Comparison of ENCODE assay signal across 10 cellular contexts in the genomic region with DNA sequence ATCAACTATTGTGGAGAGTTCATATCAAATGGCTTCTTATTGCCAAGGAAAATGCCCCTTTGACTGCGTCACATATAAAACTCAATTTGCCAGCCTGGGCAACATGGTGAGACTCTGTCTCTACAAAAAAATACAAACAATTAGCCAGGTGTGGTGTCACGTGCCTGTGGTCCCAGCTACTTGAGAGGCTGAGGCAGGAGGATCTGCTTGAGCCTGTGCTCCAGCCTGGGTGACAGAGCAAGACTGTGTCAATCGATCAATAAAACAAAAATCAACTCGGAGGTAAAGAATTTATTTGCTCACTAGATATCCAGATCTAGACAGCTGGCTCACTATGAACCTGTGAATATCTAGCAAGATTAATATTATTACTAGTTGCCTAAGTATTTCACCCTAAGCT. TPM values are rescaled to one million over a fixed set of nuclear protein-coding genes. Genes with fewer than 3 reads are reported as not detected.
DNase-seq lines count a peak whose midpoint lies in the region; ATAC-seq, FAIRE-seq and TF ChIP-seq lines count a peak whose summit lies in the region.
"Had no signal": no experiment of that assay in that cellular context is flagged by ENCODE, and none has a peak within 500 bp of the region (broad histone marks: within the 10 kb centered on the region; RNA-seq: fewer than 3 reads in every experiment).

No MANE protein-coding gene starts in this region.

- no peak for TF ChIP-seq POLR2A in prostate gland (IDR thresholded peaks at IDR 0.05)

- 79 to 88% methylated on average over 2 to 4 of the region's 4 CpGs for WGBS in endodermal cell (ENCODE audit: insufficient coverage in 1 of 2, insufficient read length in 1 of 2), 2 experiments
- 74% methylated on average over 4 of the region's 4 CpGs for WGBS in prostate gland

- H3K36me3 ChIP-seq in endodermal cell (ENCODE audit: control insufficient read depth, insufficient read depth, low read length) = no peaks in the 10 kb centered on the region
- no peaks in the 10 kb centered on the region for H3K36me3 ChIP-seq in prostate gland
- H3K36me3 ChIP-seq: ascending aorta had no signal

- no peak for TF ChIP-seq CTCF in endodermal cell (conservative IDR thresholded peaks at IDR 0.05)
- no peak for TF ChIP-seq CTCF in prostate gland (IDR thresholded peaks at IDR 0.05)

- H3K9me3 ChIP-seq in endodermal cell (ENCODE audit: control insufficient read depth, low read length) = no peaks in the 10 kb centered on the region
- no peaks in the 10 kb centered on the region for H3K9me3 ChIP-seq in prostate gland
- H3K9me3 ChIP-seq: ascending aorta had no signal

- DNase-seq in activated CD4-positive, alpha-beta T cell treated with anti-CD3 and anti-CD28 coated beads, Interleukin-2, amount 10 ng/mL, durations not matched to agents 7 days and 5 days = no peak
- DNase-seq in activated CD4-positive, alpha-beta T cell treated with anti-CD3 and anti-CD28 coated beads for 4 hours = no peak
- no peak for DNase-seq in T-cell
- DNase-seq in endodermal cell = no peak
- DNase-seq in prostate gland (ENCODE audit: low spot score) = no peak
- no peak for DNase-seq in hippocampal formation (lab: John Stamatoyannopoulos, UW)
- no peak for DNase-seq in medulla oblongata (ENCODE audit: extremely low spot score)
- no peak for DNase-seq in HTR-8/SVneo (ENCODE audit: insufficient read length, low spot score)
- DNase-seq: NCI-H774 had no signal

- H3K4me1 ChIP-seq in endodermal cell (ENCODE audit: control insufficient read depth, insufficient read depth, low read length) (no peaks in the 10 kb centered on the region), prostate gland (replicated peaks) (no peaks in the 10 kb centered on the region)

- peak overlapping the region; percentile 96 for H3K4me3 Mint-ChIP-seq in activated CD4-positive, alpha-beta T cell treated with anti-CD3 and anti-CD28 coated beads, Interleukin-2, amount 10 ng/mL, durations not matched to agents 7 days and 5 days
- H3K4me3 Mint-ChIP-seq in T-cell (peak overlapping the region; percentile 82 to 89 (median 87)), endodermal cell (peak overlapping the region; percentile 68)

- H3K36me3 Mint-ChIP-seq in activated CD4-positive, alpha-beta T cell treated with anti-CD3 and anti-CD28 coated beads, Interleukin-2, amount 10 ng/mL, durations not matched to agents 7 days and 5 days (ENCODE audit: low read depth) = peaks cover 56% of the 10 kb centered on the region
- H3K36me3 Mint-ChIP-seq in T-cell (peaks cover 5% of the 10 kb centered on the region), endodermal cell (ENCODE audit: low read depth) (no peaks in the 10 kb centered on the region)

- no peak overlapping the region for H3K9ac ChIP-seq in endodermal cell (ENCODE audit: extremely low read depth, low read length, poor library complexity, severe bottlenecking)

- intact Hi-C loops in prostate gland (cut with DNase I) = loop anchor here (5.0 to 10.0 kb wide), 4 partner anchors 61 to 904 kb away; a partner anchor contains a TSS

- POLR2A ChIA-PET in activated CD4-positive, alpha-beta T cell treated with anti-CD3 and anti-CD28 coated beads, Interleukin-2, amount 10 ng/mL, durations not matched to agents 7 days and 5 days (lab: Charles Lee) = no interaction called here
- POLR2A ChIA-PET in T-cell (lab: Charles Lee) = interaction anchor here (0.6 to 1.1 kb wide), 2 partner anchors 14 to 191 kb away, joined by 3 to 12 read pairs; no protein-coding TSS in a partner anchor

- peaks cover 27% of the 10 kb centered on the region for H3K4me1 Mint-ChIP-seq in activated CD4-positive, alpha-beta T cell treated with anti-CD3 and anti-CD28 coated beads, Interleukin-2, amount 10 ng/mL, durations not matched to agents 7 days and 5 days
- H3K4me1 Mint-ChIP-seq in T-cell (peaks cover 32 to 35% (median 33%) of the 10 kb centered on the region in 3 donors), endodermal cell (peaks cover 18% of the 10 kb centered on the region)

- H3K4me3 ChIP-seq in endodermal cell (ENCODE audit: low read length) = no peak overlapping the region
- peak overlapping the region in 1 of 2 donors; percentile 85 for H3K4me3 ChIP-seq in prostate gland

- H3K27ac ChIP-seq in endodermal cell (ENCODE audit: low read depth, low read length) (no peak overlapping the region), prostate gland (peak overlapping the region; percentile 98)
- H3K27ac ChIP-seq: ascending aorta had no signal

- no peak for FAIRE-seq in HTR-8/SVneo (lab: Jason Lieb, UNC)

- CTCF ChIA-PET in activated CD4-positive, alpha-beta T cell treated with anti-CD3 and anti-CD28 coated beads, Interleukin-2, amount 10 ng/mL, durations not matched to agents 7 days and 5 days (lab: Charles Lee) = interaction anchor here (0.6 to 4.0 kb wide), 6 partner anchors 9 to 300 kb away, joined by 3 to 33 read pairs (median 4); no protein-coding TSS in a partner anchor
- CTCF ChIA-PET in T-cell (lab: Charles Lee) = interaction anchor here (0.6 to 2.6 kb wide), 6 partner anchors 10 to 194 kb away, joined by 3 to 10 read pairs (median 4); a partner anchor contains a TSS

- no peak for ATAC-seq in T-cell (replicated peaks in 1 of 4)

- peak overlapping the region; percentile 95 for H3K27ac Mint-ChIP-seq in activated CD4-positive, alpha-beta T cell treated with anti-CD3 and anti-CD28 coated beads, Interleukin-2, amount 10 ng/mL, durations not matched to agents 7 days and 5 days
- H3K27ac Mint-ChIP-seq in T-cell = no peak overlapping the region
- H3K27ac Mint-ChIP-seq in endodermal cell = no peak overlapping the region

- peaks cover 34% of the 10 kb centered on the region for H3K27me3 ChIP-seq in endodermal cell (ENCODE audit: control insufficient read depth, insufficient read depth, low read length, poor library complexity, severe bottlenecking)
- no peaks in the 10 kb centered on the region for H3K27me3 ChIP-seq in prostate gland (replicated peaks; ENCODE audit: insufficient read depth)
- H3K27me3 ChIP-seq: ascending aorta had no signal

- H3K9me3 Mint-ChIP-seq in activated CD4-positive, alpha-beta T cell treated with anti-CD3 and anti-CD28 coated beads, Interleukin-2, amount 10 ng/mL, durations not matched to agents 7 days and 5 days = peaks cover 14% of the 10 kb centered on the region
- H3K9me3 Mint-ChIP-seq in T-cell (no peaks in the 10 kb centered on the region), endodermal cell (no peaks in the 10 kb centered on the region)

- no peaks in the 10 kb centered on the region for H3K27me3 Mint-ChIP-seq in activated CD4-positive, alpha-beta T cell treated with anti-CD3 and anti-CD28 coated beads, Interleukin-2, amount 10 ng/mL, durations not matched to agents 7 days and 5 days
- H3K27me3 Mint-ChIP-seq in T-cell (no peaks in the 10 kb centered on the region), endodermal cell (ENCODE audit: insufficient read depth) (peaks cover 41% of the 10 kb centered on the region)

RNA-seq across cellular contexts. Expression of a gene that starts 1.7 kb away (rescaled TPM):
- total RNA-seq in activated CD4-positive, alpha-beta T cell treated with anti-CD3 and anti-CD28 coated beads, Interleukin-2, amount 10 ng/mL, durations not matched to agents 7 days and 5 days = 10 to 100 TPM; 55.1 to 62.5 TPM
- total RNA-seq in T-cell (10 to 100 TPM; 46.1 to 88.0 (median 52.2) TPM), endodermal cell (10 to 100 TPM; 14.4 to 16.9 TPM), prostate gland (10 to 100 TPM; 18.7 to 39.4 TPM)
- polyA plus RNA-seq in endodermal cell (2013, experiment 1 of 2) = 7.8 TPM
- polyA plus RNA-seq in endodermal cell (2013, experiment 2 of 2) = 7.8 TPM
